ENCODE assay signal across 21 cellular contexts in genomic region chr13:50484472-50485113, GRCh38.
DNase-seq lines count a peak whose midpoint lies in the region; ATAC-seq, FAIRE-seq and TF ChIP-seq lines count a peak whose summit lies in the region.
"Had no signal": no experiment of that assay in that cellular context is flagged by ENCODE, and none has a peak within 500 bp of the region (broad histone marks: within the 10 kb centered on the region; RNA-seq: fewer than 3 reads in every experiment).

No MANE protein-coding gene starts in this region.

- peak; percentile 63 for FAIRE-seq in keratinocyte (lab: Jason Lieb, UNC)

- no peaks in the 10 kb centered on the region for H3K9me2 ChIP-seq in Karpas-422 (replicated peaks; ENCODE audit: insufficient read depth, low read length)

- no peaks in the 10 kb centered on the region for H3K9me3 ChIP-seq in Karpas-422 (ENCODE audit: low read length)
- H3K9me3 ChIP-seq in keratinocyte (ENCODE audit: control insufficient read depth, low read depth, low read length): no peaks in the 10 kb centered on the region
- H3K9me3 ChIP-seq: neutrophil, upper lobe of right lung had no signal

- intact Hi-C loops in activated T-helper 1 cell treated with anti-CD3 and anti-CD28 coated beads, Interleukin-12 subunit alpha, Interleukin-12 subunit beta, Interleukin-2, Interleukin-4 antibody, amounts not matched to agents 30 ng/mL and 10 ng/mL and 1 ng/mL, durations not matched to agents 14 hours and 24 hours and 36 hours (cut with micrococcal nuclease): no loop called here

- no peak overlapping the region for H2AFZ ChIP-seq in Karpas-422 (ENCODE audit: low read length)
- peak overlapping the region; percentile 52 for H2AFZ ChIP-seq in keratinocyte (ENCODE audit: control insufficient read depth, low read length)

- TF ChIP-seq CTCF in chondrocyte (IDR thresholded peaks at IDR 0.05) (no peak), keratinocyte (optimal IDR thresholded peaks at IDR 0.05 in 1 of 3, IDR thresholded peaks at IDR 0.05 in 1 of 3, conservative IDR thresholded peaks at IDR 0.05 in 1 of 3; ENCODE audit: extremely low read depth in 1 of 3, insufficient read depth in 2 of 3, low read length in 3 of 3) (no peak), retinal pigment epithelial cell (conservative IDR thresholded peaks at IDR 0.05; ENCODE audit: low read depth, low read length) (no peak)

- H3K27me3 ChIP-seq in Karpas-422 (ENCODE audit: low read length): no peaks in the 10 kb centered on the region
- H3K27me3 ChIP-seq in keratinocyte (ENCODE audit: control insufficient read depth, extremely low read depth, insufficient read depth, low read length): no peaks in the 10 kb centered on the region
- H3K27me3 ChIP-seq: adrenal gland, neutrophil, upper lobe of right lung had no signal

- H3K4me2 ChIP-seq in Karpas-422 (ENCODE audit: low read depth, low read length, poor library complexity, severe bottlenecking) (no peak overlapping the region), keratinocyte (ENCODE audit: control insufficient read depth, extremely low read depth, insufficient read depth, low read depth, low read length) (peak overlapping the region; percentile 12)

- H3K4me3 ChIP-seq in Karpas-422 (ENCODE audit: low read length) (no peak overlapping the region), keratinocyte (ENCODE audit: control insufficient read depth in 2 of 3, extremely low read depth in 1 of 3, insufficient read depth in 2 of 3, low read depth in 1 of 3, low read length in 3 of 3) (no peak overlapping the region), retinal pigment epithelial cell (ENCODE audit: low read length) (peak overlapping the region; percentile 2)
- H3K4me3 ChIP-seq: adrenal gland, upper lobe of right lung had no signal

- H3K27ac ChIP-seq in Karpas-422 (ENCODE audit: low read length) (peak overlapping the region; percentile 79), keratinocyte (ENCODE audit: control insufficient read depth, insufficient read depth, low read length) (no peak overlapping the region)
- H3K27ac ChIP-seq: adrenal gland, neutrophil, upper lobe of right lung had no signal

- dilution Hi-C loops in keratinocyte (cut with MboI; ENCODE audit: extremely low pct_ligation_motif_present, low sequenced_read_pairs): no loop called here

- H3K36me3 Mint-ChIP-seq in chondrocyte (ENCODE audit: low read depth): no peaks in the 10 kb centered on the region
- no peaks in the 10 kb centered on the region for H3K36me3 Mint-ChIP-seq in activated T-helper 1 cell treated with anti-CD3 and anti-CD28 coated beads, Interleukin-12 subunit alpha, Interleukin-12 subunit beta, Interleukin-2, Interleukin-4 antibody, amounts not matched to agents 30 ng/mL and 10 ng/mL and 1 ng/mL, durations not matched to agents 14 hours and 24 hours and 36 hours (ENCODE audit: low read depth)
- H3K36me3 Mint-ChIP-seq: immature natural killer cell had no signal

- no peak for DNase-seq in Karpas-422
- no peak for DNase-seq in chondrocyte (ENCODE audit: low spot score)
- no peak for DNase-seq in keratinocyte (ENCODE audit: low read depth, low spot score)
- DNase-seq in retinal pigment epithelial cell (ENCODE audit: low read depth): peak; percentile 36
- no peak for DNase-seq in SHP77 treated with DMSO at 0.1 percent for 48 hours (lab: John Stamatoyannopoulos, UW)
- no peak for DNase-seq in activated T-helper 1 cell treated with anti-CD3 and anti-CD28 coated beads, Interleukin-12 subunit alpha, Interleukin-12 subunit beta, Interleukin-2, Interleukin-4 antibody, amounts not matched to agents 30 ng/mL and 10 ng/mL and 1 ng/mL, durations not matched to agents 14 hours and 24 hours and 36 hours (ENCODE audit: low spot score)
- DNase-seq: activated CD8-positive, alpha-beta T cell treated with anti-CD3 and anti-CD28 coated beads, Interleukin-2, amount 10 ng/mL, durations not matched to agents 7 days and 5 days; activated naive CD4-positive, alpha-beta T cell; activated T-cell treated with anti-CD3 and anti-CD28 coated beads, Interleukin-2, amount 50 U/mL, for 24 hours; adrenal gland; COR-L47; DMS79; immature natural killer cell; NCI-H2107; NCI-H510A treated with DMSO at 0.1 percent for 48 hours; stimulated activated CD4-positive, alpha-beta T cell treated with anti-CD3 and anti-CD28 coated beads, Interleukin-4, amount 100 ng/mL, for 4 hours; upper lobe of right lung had no signal

- ATAC-seq in GM21576 (IDR thresholded peaks at IDR 0.05; ENCODE audit: unreplicated experiment) (no peak), GM21786 (IDR thresholded peaks at IDR 0.05; ENCODE audit: unreplicated experiment) (no peak)
- ATAC-seq: activated CD8-positive, alpha-beta T cell treated with anti-CD3 and anti-CD28 coated beads, Interleukin-2, amount 10 ng/mL, durations not matched to agents 7 days and 5 days; upper lobe of right lung had no signal

- H3K9me3 Mint-ChIP-seq in chondrocyte (ENCODE audit: low read depth): peaks cover 5% of the 10 kb centered on the region
- H3K9me3 Mint-ChIP-seq in activated T-helper 1 cell treated with anti-CD3 and anti-CD28 coated beads, Interleukin-12 subunit alpha, Interleukin-12 subunit beta, Interleukin-2, Interleukin-4 antibody, amounts not matched to agents 30 ng/mL and 10 ng/mL and 1 ng/mL, durations not matched to agents 14 hours and 24 hours and 36 hours: no peaks in the 10 kb centered on the region
- H3K9me3 Mint-ChIP-seq: activated T-cell treated with anti-CD3 and anti-CD28 coated beads, Interleukin-2, amount 50 U/mL, for 24 hours; immature natural killer cell; stimulated activated naive CD8-positive, alpha-beta T cell treated with anti-CD3 and anti-CD28 coated beads, Interleukin-15, Interleukin-2, amounts not matched to agents 100 ng/mL and 50 ng/mL, for 24 hours had no signal

- no peaks in the 10 kb centered on the region for H3K27me3 Mint-ChIP-seq in chondrocyte (ENCODE audit: low read depth)
- H3K27me3 Mint-ChIP-seq in activated T-helper 1 cell treated with anti-CD3 and anti-CD28 coated beads, Interleukin-12 subunit alpha, Interleukin-12 subunit beta, Interleukin-2, Interleukin-4 antibody, amounts not matched to agents 30 ng/mL and 10 ng/mL and 1 ng/mL, durations not matched to agents 14 hours and 24 hours and 36 hours (ENCODE audit: insufficient read depth): peaks cover 47% of the 10 kb centered on the region
- H3K27me3 Mint-ChIP-seq: activated T-cell treated with anti-CD3 and anti-CD28 coated beads, Interleukin-2, amount 50 U/mL, for 24 hours had no signal

- H3K36me3 ChIP-seq in Karpas-422 (ENCODE audit: insufficient read depth, low read length) (no peaks in the 10 kb centered on the region), keratinocyte (ENCODE audit: control insufficient read depth in 2 of 2, extremely low read depth in 1 of 2, insufficient read depth in 2 of 2, low read length in 2 of 2) (no peaks in the 10 kb centered on the region)
- H3K36me3 ChIP-seq: adrenal gland, neutrophil, upper lobe of right lung had no signal

- H3K4me1 Mint-ChIP-seq in chondrocyte (ENCODE audit: low read depth): peaks cover 32% of the 10 kb centered on the region
- H3K4me1 Mint-ChIP-seq in activated T-helper 1 cell treated with anti-CD3 and anti-CD28 coated beads, Interleukin-12 subunit alpha, Interleukin-12 subunit beta, Interleukin-2, Interleukin-4 antibody, amounts not matched to agents 30 ng/mL and 10 ng/mL and 1 ng/mL, durations not matched to agents 14 hours and 24 hours and 36 hours (ENCODE audit: low read depth): no peaks in the 10 kb centered on the region
- H3K4me1 Mint-ChIP-seq: immature natural killer cell had no signal

- H3K9me1 ChIP-seq in keratinocyte (ENCODE audit: control insufficient read depth, extremely low read depth, insufficient read depth, low read length): no peaks in the 10 kb centered on the region

- H3K9ac ChIP-seq in Karpas-422 (ENCODE audit: low read length) (no peak overlapping the region), keratinocyte (ENCODE audit: control insufficient read depth, extremely low read depth, insufficient read depth, low read length) (no peak overlapping the region)

- H3K4me3 Mint-ChIP-seq in chondrocyte (ENCODE audit: unreplicated experiment): peak overlapping the region; percentile 5
- H3K4me3 Mint-ChIP-seq in activated T-helper 1 cell treated with anti-CD3 and anti-CD28 coated beads, Interleukin-12 subunit alpha, Interleukin-12 subunit beta, Interleukin-2, Interleukin-4 antibody, amounts not matched to agents 30 ng/mL and 10 ng/mL and 1 ng/mL, durations not matched to agents 14 hours and 24 hours and 36 hours: no peak overlapping the region
- H3K4me3 Mint-ChIP-seq: activated CD8-positive, alpha-beta T cell treated with anti-CD3 and anti-CD28 coated beads, Interleukin-2, amount 10 ng/mL, durations not matched to agents 7 days and 5 days; activated T-cell treated with anti-CD3 and anti-CD28 coated beads, Interleukin-2, amount 50 U/mL, for 24 hours; immature natural killer cell; stimulated activated naive CD8-positive, alpha-beta T cell treated with anti-CD3 and anti-CD28 coated beads, Interleukin-15, Interleukin-2, amounts not matched to agents 100 ng/mL and 50 ng/mL, for 24 hours had no signal

- H3K4me1 ChIP-seq in Karpas-422 (ENCODE audit: low read length) (peaks cover 73% of the 10 kb centered on the region), keratinocyte (ENCODE audit: control insufficient read depth, extremely low read depth, insufficient read depth, low read length) (no peaks in the 10 kb centered on the region)
- H3K4me1 ChIP-seq: adrenal gland, upper lobe of right lung had no signal

- H3K79me2 ChIP-seq in Karpas-422 (ENCODE audit: low read length) (no peaks in the 10 kb centered on the region), keratinocyte (ENCODE audit: control insufficient read depth, insufficient read depth, low read length) (no peaks in the 10 kb centered on the region)

- H4K20me1 ChIP-seq in Karpas-422 (ENCODE audit: insufficient read depth, low read depth, low read length) (no peaks in the 10 kb centered on the region), keratinocyte (ENCODE audit: control insufficient read depth, extremely low read depth, insufficient read depth, low read length) (no peaks in the 10 kb centered on the region)

- H3K27ac Mint-ChIP-seq in chondrocyte (ENCODE audit: unreplicated experiment): peak overlapping the region; percentile 96
- no peak overlapping the region for H3K27ac Mint-ChIP-seq in activated T-helper 1 cell treated with anti-CD3 and anti-CD28 coated beads, Interleukin-12 subunit alpha, Interleukin-12 subunit beta, Interleukin-2, Interleukin-4 antibody, amounts not matched to agents 30 ng/mL and 10 ng/mL and 1 ng/mL, durations not matched to agents 14 hours and 24 hours and 36 hours
- H3K27ac Mint-ChIP-seq: activated CD8-positive, alpha-beta T cell treated with anti-CD3 and anti-CD28 coated beads, Interleukin-2, amount 10 ng/mL, durations not matched to agents 7 days and 5 days; activated T-cell treated with anti-CD3 and anti-CD28 coated beads, Interleukin-2, amount 50 U/mL, for 24 hours; immature natural killer cell; stimulated activated naive CD8-positive, alpha-beta T cell treated with anti-CD3 and anti-CD28 coated beads, Interleukin-15, Interleukin-2, amounts not matched to agents 100 ng/mL and 50 ng/mL, for 24 hours had no signal
